ENCODE assay signal across 12 cellular contexts in the genomic region with DNA sequence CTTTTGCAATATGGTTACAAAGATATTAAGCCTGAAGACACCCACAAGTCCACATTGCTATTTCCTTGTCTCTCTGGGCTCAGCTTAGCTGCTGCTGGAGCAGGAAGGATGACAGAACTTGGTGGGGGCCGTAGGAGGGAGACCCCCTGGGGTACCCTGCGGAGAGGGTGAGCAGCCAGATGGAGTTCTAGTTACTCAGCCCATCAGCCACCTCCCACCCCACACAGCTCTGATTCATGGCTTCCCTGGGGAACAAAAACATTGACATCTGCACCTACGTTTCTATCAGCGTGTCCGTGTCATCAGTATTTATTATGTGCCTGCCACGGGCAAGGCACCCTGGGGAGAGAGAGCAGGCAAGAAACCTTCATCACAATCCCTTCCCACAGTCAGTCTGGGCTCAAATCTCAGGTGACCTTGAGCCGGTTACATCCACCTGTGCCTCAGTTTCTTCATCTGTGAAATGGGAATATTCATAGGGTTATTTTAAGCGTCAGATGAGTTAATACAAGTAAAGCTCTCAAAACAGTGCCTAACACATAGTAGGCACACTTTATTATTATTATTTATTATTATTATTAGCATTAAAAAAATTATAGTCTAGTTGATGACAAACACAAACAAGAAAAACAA.
DNase-seq lines count a peak whose midpoint lies in the region; TF ChIP-seq lines count a peak whose summit lies in the region.
"Had no signal": no experiment of that assay in that cellular context is flagged by ENCODE, and none has a peak within 500 bp of the region (broad histone marks: within the 10 kb centered on the region; RNA-seq: fewer than 3 reads in every experiment).

No MANE protein-coding gene starts in this region.

- peak overlapping the region; percentile 27; the same call in 1 of the 2 replicates for H3K9ac ChIP-seq in BLaER1
- H3K9ac ChIP-seq: GM23248 had no signal

- H3K4me1 ChIP-seq in BLaER1 = peaks cover 100% of the 10 kb centered on the region

- peak overlapping the region; percentile 94 for H3K4me2 ChIP-seq in BLaER1

- H3K9me3 ChIP-seq in BLaER1 = no peaks in the 10 kb centered on the region

- H3K4me3 ChIP-seq in BLaER1 = no peak overlapping the region
- H3K4me3 ChIP-seq in NB4 (ENCODE audit: low read depth, low read length) = no peak overlapping the region
- H3K4me3 ChIP-seq: GM23248 had no signal

- no peaks in the 10 kb centered on the region for H3K36me3 ChIP-seq in BLaER1

- DNase-seq in NB4 (ENCODE audit: low read depth) (peak; percentile 74), iris pigment epithelial cell (ENCODE audit: low read depth) (peak; percentile 39), NCI-H1105 (lab: John Stamatoyannopoulos, UW) (no peak), retina (no peak), GM03348 (ENCODE audit: low spot score) (no peak)
- DNase-seq: C1 segment of cervical spinal cord, DMS153, GM23248, NCI-H1930, PC-3 had no signal

- peak overlapping the region; percentile 48; the same call in 1 of the 2 replicates for H3K27ac ChIP-seq in BLaER1
- H3K27ac ChIP-seq in VCaP = peak overlapping the region; percentile 67; the same call in 1 of the 2 replicates
- H3K27ac ChIP-seq: GM23248 had no signal

- no peaks in the 10 kb centered on the region for H3K27me3 ChIP-seq in BLaER1

- H4K20me1 ChIP-seq in BLaER1 = no peaks in the 10 kb centered on the region

- TF ChIP-seq POLR2A in NB4 (IDR thresholded peaks at IDR 0.05; ENCODE audit: extremely low read depth, insufficient read length) = no peak

- TF ChIP-seq CTCF in NB4 (IDR thresholded peaks at IDR 0.05; ENCODE audit: low read depth, low read length) = no peak
- TF ChIP-seq CTCF in VCaP (conservative IDR thresholded peaks at IDR 0.05) = no peak

Comparison
In these comparisons a context has a peak if more than half of its experiments do, and no peak if none do; other contexts are left out.
1. DNase-seq: peak in NB4 (single experiment) and iris pigment epithelial cell (single experiment); none in NCI-H1105 (single experiment), retina (single experiment) and GM03348 (single experiment).